Comparison of ENCODE assay signal across 12 cellular contexts in the genomic region with DNA sequence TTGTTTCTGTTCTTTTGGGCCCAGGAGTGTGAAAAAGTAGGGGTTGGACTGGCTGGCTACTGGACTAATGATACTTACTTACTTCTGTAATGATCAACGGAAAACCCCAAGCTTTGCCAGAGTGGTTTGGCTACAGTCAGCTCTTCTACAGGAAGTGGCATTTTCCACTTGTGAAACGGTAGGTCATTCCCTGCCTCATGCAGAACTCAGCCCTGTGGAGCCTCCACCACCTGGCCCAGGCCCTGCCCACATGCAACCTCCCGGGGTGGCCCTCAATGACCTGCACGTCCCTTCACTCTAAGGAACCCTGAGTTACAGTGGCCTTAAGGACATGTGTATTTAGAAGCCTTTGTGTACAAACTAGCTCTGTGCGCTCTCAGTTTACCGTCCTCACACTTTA.
DNase-seq lines count a peak whose midpoint lies in the region; ATAC-seq lines count a peak whose summit lies in the region.
"Had no signal": no experiment of that assay in that cellular context is flagged by ENCODE, and none has a peak within 500 bp of the region (broad histone marks: within the 10 kb centered on the region; RNA-seq: fewer than 3 reads in every experiment).

No MANE protein-coding gene starts in this region.

- ATAC-seq in T-helper 17 cell (no peak), HG02870 (IDR thresholded peaks at IDR 0.05; ENCODE audit: unreplicated experiment) (no peak)

- H3K27me3 Mint-ChIP-seq in T-helper 1 cell treated with Interleukin-12 subunit alpha and Interleukin-12 subunit beta and Interleukin-4 antibody, amounts not matched to agents 30 μg/mL and 1 μg/mL, for 36 hours (ENCODE audit: low read depth): no peaks in the 10 kb centered on the region
- H3K27me3 Mint-ChIP-seq in T-helper 17 cell: no peaks in the 10 kb centered on the region

- H3K4me3 ChIP-seq in skeletal muscle tissue (ENCODE audit: low read length in 3 of 3): no peak overlapping the region

- no peaks in the 10 kb centered on the region for H3K9me3 Mint-ChIP-seq in T-helper 1 cell treated with Interleukin-12 subunit alpha and Interleukin-12 subunit beta and Interleukin-4 antibody, amounts not matched to agents 30 μg/mL and 1 μg/mL, for 36 hours

- no peaks in the 10 kb centered on the region for H3K27me3 ChIP-seq in skeletal muscle tissue (ENCODE audit: control insufficient read depth in 3 of 3, insufficient read depth in 3 of 3, low read length in 3 of 3)

- H3K27ac ChIP-seq in skeletal muscle tissue (ENCODE audit: low read depth, low read length): peak overlapping the region; percentile 13

- H3K9me3 ChIP-seq in T-helper 17 cell (ENCODE audit: control insufficient read depth, low read length, poor library complexity, severe bottlenecking) (no peaks in the 10 kb centered on the region), skeletal muscle tissue (ENCODE audit: control insufficient read depth in 3 of 3, low read length in 3 of 3) (no peaks in the 10 kb centered on the region)

- peaks cover 28 to 38% (median 30%) of the 10 kb centered on the region in 3 donors for H3K36me3 ChIP-seq in skeletal muscle tissue (ENCODE audit: control insufficient read depth in 3 of 3, insufficient read depth in 3 of 3, low read length in 3 of 3)

- peaks cover 46% of the 10 kb centered on the region for H3K36me3 Mint-ChIP-seq in T-helper 1 cell treated with Interleukin-12 subunit alpha and Interleukin-12 subunit beta and Interleukin-4 antibody, amounts not matched to agents 30 μg/mL and 1 μg/mL, for 36 hours (ENCODE audit: low read depth)
- H3K36me3 Mint-ChIP-seq in T-helper 17 cell (ENCODE audit: low read depth): peaks cover 3% of the 10 kb centered on the region

- no peak for DNase-seq in T-helper 1 cell
- no peak for DNase-seq in T-helper 17 cell
- DNase-seq in fibroblast of gingiva (ENCODE audit: low read depth): peak; percentile 36
- DNase-seq in NCI-H1105 treated with DMSO at 0.1 percent for 48 hours (lab: John Stamatoyannopoulos, UW): no peak
- no peak for DNase-seq in superior temporal gyrus (ENCODE audit: extremely low spot score)
- DNase-seq: anterior cingulate cortex, EL, HCEC 1CT, NCI-H1417 had no signal

- H3K4me3 Mint-ChIP-seq in T-helper 1 cell treated with Interleukin-12 subunit alpha and Interleukin-12 subunit beta and Interleukin-4 antibody, amounts not matched to agents 30 μg/mL and 1 μg/mL, for 36 hours: no peak overlapping the region
- no peak overlapping the region for H3K4me3 Mint-ChIP-seq in T-helper 17 cell

- H3K27ac Mint-ChIP-seq in T-helper 1 cell treated with Interleukin-12 subunit alpha and Interleukin-12 subunit beta and Interleukin-4 antibody, amounts not matched to agents 30 μg/mL and 1 μg/mL, for 36 hours: peak overlapping the region; percentile 62
- peak overlapping the region; percentile 77 for H3K27ac Mint-ChIP-seq in T-helper 17 cell

- no peak overlapping the region for H3K9ac ChIP-seq in skeletal muscle tissue (ENCODE audit: low read depth in 1 of 3, low read length in 3 of 3)

- H3K4me1 ChIP-seq in skeletal muscle tissue (ENCODE audit: control insufficient read depth in 3 of 3, insufficient read depth in 3 of 3, low read length in 3 of 3): peaks cover 15 to 45% (median 35%) of the 10 kb centered on the region in 3 donors

- H3K4me1 Mint-ChIP-seq in T-helper 1 cell treated with Interleukin-12 subunit alpha and Interleukin-12 subunit beta and Interleukin-4 antibody, amounts not matched to agents 30 μg/mL and 1 μg/mL, for 36 hours (ENCODE audit: low read depth): peaks cover 16% of the 10 kb centered on the region
- peaks cover 2% of the 10 kb centered on the region for H3K4me1 Mint-ChIP-seq in T-helper 17 cell
